Comparison of ENCODE assay signal across 19 cellular contexts in genomic region chr5:157947156-157947555, GRCh38.
DNase-seq lines count a peak whose midpoint lies in the region; ATAC-seq, FAIRE-seq and TF ChIP-seq lines count a peak whose summit lies in the region.
"Had no signal": no experiment of that assay in that cellular context is flagged by ENCODE, and none has a peak within 500 bp of the region (broad histone marks: within the 10 kb centered on the region; RNA-seq: fewer than 3 reads in every experiment).

No MANE protein-coding gene starts in this region.

- H3K18ac ChIP-seq in H9 (ENCODE audit: insufficient read length, low read depth, low read length) = no peak overlapping the region

- H3K14ac ChIP-seq in H9 (ENCODE audit: insufficient read depth, low read length) = no peak overlapping the region

- WGBS in H9 (ENCODE audit: extremely low coverage, insufficient read length, low lambda C conversion rate) = no CpG with 5 or more reads among the region's 7 CpGs
- 90 to 92% methylated on average over 7 of the region's 7 CpGs for WGBS in sigmoid colon, 2 donors

- CTCF ChIA-PET in endothelial cell of umbilical vein (lab: Charles Lee) = interaction anchor here (0.7 kb wide), 1 partner anchor 119 kb away, joined by 4 read pairs; no protein-coding TSS in a partner anchor

- H3K27ac ChIP-seq in H9 (ENCODE audit: insufficient read length, low read depth, low read length) (no peak overlapping the region), SK-N-MC (peak overlapping the region; percentile 100), endothelial cell of umbilical vein (ENCODE audit: insufficient read depth, low read depth, low read length) (no peak overlapping the region), sigmoid colon (peak overlapping the region in 3 of 4 donors; percentile 47 to 84 (median 80))
- H3K27ac ChIP-seq: GM23248, SJCRH30 had no signal

- H3K36me3 Mint-ChIP-seq in H9 (ENCODE audit: insufficient read depth in 1 of 3, low read depth in 3 of 3) = no peaks in the 10 kb centered on the region

- H4K8ac ChIP-seq in H9 (replicated peaks; ENCODE audit: insufficient read length, low read depth, low read length) = no peak overlapping the region

- dilution Hi-C loops in endothelial cell of umbilical vein (cut with MboI; ENCODE audit: extremely low pct_ligation_motif_present, low sequenced_read_pairs) = no loop called here

- TF ChIP-seq POLR2A in endothelial cell of umbilical vein (IDR thresholded peaks at IDR 0.05; ENCODE audit: low read depth, low read length) (no peak), sigmoid colon (IDR thresholded peaks at IDR 0.05) (no peak)

- peak overlapping the region; percentile 37 to 47 (median 44); a peak in 2 of 7 replicates for H3K27ac Mint-ChIP-seq in H9
- H3K27ac Mint-ChIP-seq: HFFc6 had no signal

- POLR2A ChIA-PET in endothelial cell of umbilical vein (lab: Charles Lee) = no interaction called here

- TF ChIP-seq CTCF in H9 (conservative IDR thresholded peaks at IDR 0.05) = no peak
- no peak for TF ChIP-seq CTCF in endothelial cell of umbilical vein (IDR thresholded peaks at IDR 0.05; ENCODE audit: extremely low read depth in 1 of 2, insufficient read depth in 1 of 2, low read depth in 1 of 2, low read length in 2 of 2)
- TF ChIP-seq CTCF in sigmoid colon (IDR thresholded peaks at IDR 0.05) = no peak

- H3K4me1 Mint-ChIP-seq in H9 = peaks cover 33 to 39% of the 10 kb centered on the region in 2 experiments

- H3K27me3 Mint-ChIP-seq in H9 (ENCODE audit: low read depth) = no peaks in the 10 kb centered on the region

- H2BK5ac ChIP-seq in H9 (ENCODE audit: insufficient read length, low read length) = no peak overlapping the region

- H2BK15ac ChIP-seq in H9 (ENCODE audit: low read depth, low read length) = no peak overlapping the region

- no peak overlapping the region for H3T11ph ChIP-seq in H9 (ENCODE audit: low read length)

- ATAC-seq in HG03460 (IDR thresholded peaks at IDR 0.05; ENCODE audit: unreplicated experiment) = no peak

- H3K4me3 ChIP-seq in SK-N-MC (peak overlapping the region; percentile 64), endothelial cell of umbilical vein (replicated peaks in 1 of 3; ENCODE audit: insufficient read depth in 1 of 3, low read depth in 1 of 3, low read length in 3 of 3) (no peak overlapping the region), sigmoid colon (no peak overlapping the region)
- H3K4me3 ChIP-seq: GM23248, SJCRH30 had no signal

- H3K4me1 ChIP-seq in H9 (ENCODE audit: insufficient read depth, low read length) = peaks cover 2% of the 10 kb centered on the region; the same call in 1 of the 2 replicates
- H3K4me1 ChIP-seq in endothelial cell of umbilical vein (ENCODE audit: control insufficient read depth, extremely low read depth, insufficient read depth, low read length) = no peaks in the 10 kb centered on the region
- peaks cover 0 to 18% (median 7%) of the 10 kb centered on the region in 4 donors for H3K4me1 ChIP-seq in sigmoid colon

- H3K23me2 ChIP-seq in H9 (ENCODE audit: insufficient read length, low read depth, low read length, poor library complexity, severe bottlenecking) = no peaks in the 10 kb centered on the region

- H3K79me2 ChIP-seq in H9 (ENCODE audit: insufficient read depth, low read length) = no peaks in the 10 kb centered on the region
- no peaks in the 10 kb centered on the region for H3K79me2 ChIP-seq in endothelial cell of umbilical vein (ENCODE audit: control insufficient read depth, insufficient read depth, low read length)

- DNase-seq in H9 (no peak), SK-N-MC (ENCODE audit: low read depth, low spot score) (no peak), endothelial cell of umbilical vein (ENCODE audit: low read depth, low spot score) (peak; percentile 21), sigmoid colon (no peak), superior temporal gyrus (ENCODE audit: extremely low spot score) (no peak), hypothalamus (lab: John Stamatoyannopoulos, UW) (no peak)
- DNase-seq: C1 segment of cervical spinal cord, DMS 273 treated with DMSO at 0.1 percent for 48 hours, GM23248, HFFc6, IMR-90, Kasumi-1, NCI-H1105 treated with DMSO at 0.1 percent for 48 hours, NCI-H187 treated with DMSO at 0.1 percent for 48 hours, NCI-H446, OCI-M1 had no signal

- no peak overlapping the region for H3K56ac ChIP-seq in H9 (ENCODE audit: insufficient read length, low read depth, low read length)

- no peaks in the 10 kb centered on the region for H3K36me3 ChIP-seq in SK-N-MC (ENCODE audit: insufficient read depth, low read length)
- no peaks in the 10 kb centered on the region for H3K36me3 ChIP-seq in endothelial cell of umbilical vein (ENCODE audit: control insufficient read depth in 2 of 2, extremely low read depth in 1 of 2, insufficient read depth in 2 of 2, low read length in 2 of 2)
- no peaks in the 10 kb centered on the region for H3K36me3 ChIP-seq in sigmoid colon
- H3K36me3 ChIP-seq: SJCRH30 had no signal

- H3K23ac ChIP-seq in H9 (ENCODE audit: insufficient read length, low read depth, low read length) = no peak overlapping the region

- H2BK20ac ChIP-seq in H9 (ENCODE audit: low read depth, low read length, poor library complexity, severe bottlenecking) = no peak overlapping the region

- no peak overlapping the region for H2AK5ac ChIP-seq in H9 (ENCODE audit: insufficient read length, low read length)

- H4K91ac ChIP-seq in H9 (ENCODE audit: insufficient read length, low read depth, low read length) = no peak overlapping the region

- no peaks in the 10 kb centered on the region for H3K9me3 Mint-ChIP-seq in H9
- H3K9me3 Mint-ChIP-seq: HFFc6 had no signal

- H3K4me2 ChIP-seq in H9 (ENCODE audit: insufficient read depth, insufficient read length, low read length) (no peak overlapping the region), endothelial cell of umbilical vein (ENCODE audit: insufficient read depth, low read length) (no peak overlapping the region)

- no peaks in the 10 kb centered on the region for H3K79me1 ChIP-seq in H9 (ENCODE audit: insufficient read depth, low read depth, low read length, poor library complexity, severe bottlenecking)

- H3K9me1 ChIP-seq in endothelial cell of umbilical vein (replicated peaks; ENCODE audit: control insufficient read depth, extremely low read depth, insufficient read depth, low read length) = no peaks in the 10 kb centered on the region

- no peak overlapping the region for H2AFZ ChIP-seq in H9 (ENCODE audit: low read length)
- H2AFZ ChIP-seq in endothelial cell of umbilical vein (ENCODE audit: low read depth, low read length) = peak overlapping the region; percentile 28
- H2AFZ ChIP-seq: GM23248 had no signal

- no peak for TF ChIP-seq EP300 in sigmoid colon (IDR thresholded peaks at IDR 0.05)

- no peak overlapping the region for H4K5ac ChIP-seq in H9 (ENCODE audit: insufficient read length, low read depth, low read length)

- no TSS peak for BruUV-seq in endothelial cell of umbilical vein (replicated peaks; lab: Mats Ljungman, UMichigan)

- peak; percentile 38 for FAIRE-seq in endothelial cell of umbilical vein (lab: Jason Lieb, UNC)
- FAIRE-seq: GM12892 had no signal

- H3K27me3 ChIP-seq in H9 (ENCODE audit: insufficient read depth, low read length) (no peaks in the 10 kb centered on the region), endothelial cell of umbilical vein (ENCODE audit: control insufficient read depth in 2 of 2, insufficient read depth in 2 of 2, low read length in 2 of 2) (peaks cover 0 to 4% of the 10 kb centered on the region in 2 experiments), sigmoid colon (no peaks in the 10 kb centered on the region)
- H3K27me3 ChIP-seq: SJCRH30 had no signal

- no peaks in the 10 kb centered on the region for H3K9me3 ChIP-seq in H9 (ENCODE audit: control insufficient read depth, low read depth, low read length)
- no peaks in the 10 kb centered on the region for H3K9me3 ChIP-seq in SK-N-MC (ENCODE audit: low read depth, low read length)
- H3K9me3 ChIP-seq in endothelial cell of umbilical vein (replicated peaks; ENCODE audit: control insufficient read depth, insufficient read depth, low read length) = no peaks in the 10 kb centered on the region
- no peaks in the 10 kb centered on the region for H3K9me3 ChIP-seq in sigmoid colon
- H3K9me3 ChIP-seq: SJCRH30 had no signal

- H2BK12ac ChIP-seq in H9 (ENCODE audit: insufficient read length, low read depth, low read length) = no peak overlapping the region

- H3K4me3 Mint-ChIP-seq in H9 = no peak overlapping the region
- H3K4me3 Mint-ChIP-seq: HFFc6 had no signal

- H4K20me1 ChIP-seq in H9 (ENCODE audit: control insufficient read depth, insufficient read depth, insufficient read length) (no peaks in the 10 kb centered on the region), endothelial cell of umbilical vein (replicated peaks; ENCODE audit: control insufficient read depth, extremely low read depth, insufficient read depth, low read length) (no peaks in the 10 kb centered on the region)

- H3K9ac ChIP-seq in H9 (ENCODE audit: extremely low read depth, insufficient read length, low read length) = no peak overlapping the region
- H3K9ac ChIP-seq in SK-N-MC (ENCODE audit: insufficient read length) = peak overlapping the region; percentile 84
- no peak overlapping the region for H3K9ac ChIP-seq in endothelial cell of umbilical vein (replicated peaks; ENCODE audit: extremely low read depth, insufficient read depth, low read length)
- H3K9ac ChIP-seq: GM23248 had no signal

- intact Hi-C loops in endothelial cell of umbilical vein (cut with micrococcal nuclease) (loop anchor here (1.0 to 5.0 kb wide), 3 partner anchors 127 to 1185 kb away; no protein-coding TSS in a partner anchor), sigmoid colon (cut with DNase I) (no loop called here)

- H3K4ac ChIP-seq in H9 (ENCODE audit: low read depth, low read length) = no peak overlapping the region

- no peak overlapping the region for H2BK120ac ChIP-seq in H9 (ENCODE audit: low read depth, low read length, poor library complexity, severe bottlenecking)

TF ChIP-seq in endothelial cell of umbilical vein, 7 proteins besides CTCF, POLR2A, EP300 and RAD21:
- TF ChIP-seq FOS (IDR thresholded peaks at IDR 0.05; ENCODE audit: borderline replicate concordance, insufficient read depth, low read length) (peak; percentile 37), JUN (IDR thresholded peaks at IDR 0.05; ENCODE audit: borderline replicate concordance, insufficient read depth, insufficient read length, low read depth) (peak; percentile 15), MYC (IDR thresholded peaks at IDR 0.05; ENCODE audit: low read depth, low read length) (no peak)

Comparison
In these comparisons a context has a peak if more than half of its experiments do, and no peak if none do; other contexts are left out.
1. H3K27ac ChIP-seq: peak in SK-N-MC (single experiment) and sigmoid colon (3 of 4); none in H9 (single experiment) and endothelial cell of umbilical vein (single experiment).